ENCODE assay signal across 8 cellular contexts in the genomic region with DNA sequence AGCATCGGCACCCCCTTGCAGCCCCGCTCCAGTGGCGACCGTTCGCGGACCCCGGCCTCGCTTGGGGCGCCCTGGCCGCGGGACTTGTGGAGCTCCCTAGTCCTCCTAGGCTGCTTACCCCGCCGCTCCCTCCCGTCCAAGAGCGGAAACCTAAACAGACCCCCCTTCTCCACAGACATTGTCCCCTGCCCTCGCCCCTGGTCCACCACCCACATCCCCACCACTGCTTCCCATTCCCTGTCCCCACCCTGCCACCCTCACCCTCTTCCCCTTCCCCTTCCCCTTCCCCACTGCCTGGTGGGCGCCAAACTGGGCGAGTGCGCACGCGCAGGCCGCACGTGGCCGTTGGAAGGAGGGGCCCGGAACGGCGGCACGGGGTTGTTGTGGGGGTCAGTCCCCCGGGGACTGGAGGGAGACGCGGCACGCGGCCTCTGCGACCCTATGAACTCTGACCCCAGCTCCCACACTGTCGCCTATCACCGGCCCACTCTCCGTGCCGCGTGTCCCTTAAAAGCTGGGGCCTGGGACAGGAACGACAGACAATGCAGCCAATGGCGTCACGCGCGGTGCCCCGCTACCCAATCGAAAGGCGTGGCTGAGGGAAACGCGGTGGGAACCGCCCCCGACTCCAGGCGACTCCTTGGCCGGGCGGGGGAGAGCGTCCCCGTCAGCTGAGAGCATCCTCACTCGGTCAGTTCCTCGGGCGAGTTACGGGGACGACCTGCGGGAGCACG. TPM values are rescaled to one million over a fixed set of nuclear protein-coding genes. Genes with fewer than 3 reads are reported as not detected.
DNase-seq lines count a peak whose midpoint lies in the region; ATAC-seq and TF ChIP-seq lines count a peak whose summit lies in the region.

TSS of gene SNX32 (plus strand) at position 667 of the 734 bp plus-strand sequence. CDS start 103 bp downstream, outside the sequence.

- CTCF ChIA-PET in Calu3 (lab: Charles Lee): no interaction called here

- no peak within 1 kb of the TSS for H3K4me3 ChIP-seq in KMS-11 (IDR thresholded peaks at IDR 0.05; ENCODE audit: insufficient read depth, low read depth, low read length)

- peak within 1 kb of the TSS; percentile 71 for H3K4me2 ChIP-seq in KMS-11

- peaks cover 8% of the 10 kb centered on the region for H3K4me1 ChIP-seq in KMS-11 (ENCODE audit: low read depth, poor library complexity, severe bottlenecking)

- peaks cover 2% of the 10 kb centered on the region for H3K9me3 Mint-ChIP-seq in Calu3 (ENCODE audit: low read depth, unreplicated experiment)

- no peak for TF ChIP-seq CTCF in Calu3 (IDR thresholded peaks at IDR 0.05; ENCODE audit: unreplicated experiment)
- no peak for TF ChIP-seq CTCF in KMS-11 (conservative IDR thresholded peaks at IDR 0.05; ENCODE audit: low read depth, low read length)

- no peaks in the 10 kb centered on the region for H4K20me1 ChIP-seq in KMS-11 (ENCODE audit: insufficient read depth)

- H3K79me2 ChIP-seq in KMS-11 (ENCODE audit: insufficient read depth, low read depth): no peaks in the 10 kb centered on the region

- no TSS peak for BruUV-seq in Calu3 (replicated peaks; lab: Mats Ljungman, UMichigan)

- H3K27ac Mint-ChIP-seq in Calu3 (ENCODE audit: unreplicated experiment): no peak within 1 kb of the TSS

- H3K27me3 ChIP-seq in KMS-11 (ENCODE audit: insufficient read depth, low read depth): peaks cover 16% of the 10 kb centered on the region

- peak within 1 kb of the TSS; percentile 87 for H2AFZ ChIP-seq in KMS-11 (ENCODE audit: low read depth)

- H3K27me3 Mint-ChIP-seq in Calu3 (ENCODE audit: unreplicated experiment): no peaks in the 10 kb centered on the region

- DNase-seq in Calu3: peak; percentile 54
- DNase-seq in SHP77 (lab: John Stamatoyannopoulos, UW): peak; percentile 57 to 70
- DNase-seq in activated naive CD4-positive, alpha-beta T cell treated with Interleukin-2 at 50 U/mL for 16 hours: peak; percentile 96
- peak; percentile 41 for DNase-seq in glomerular visceral epithelial cell (ENCODE audit: extremely low spot score)
- peak; percentile 92 for DNase-seq in occipital lobe (lab: John Stamatoyannopoulos, UW)
- DNase-seq in superior temporal gyrus (ENCODE audit: extremely low spot score): peak; percentile 98

- H3K36me3 ChIP-seq in KMS-11 (ENCODE audit: insufficient read depth): no peaks in the 10 kb centered on the region

- H3K9ac ChIP-seq in KMS-11: peak within 1 kb of the TSS; percentile 69

- H3K36me3 Mint-ChIP-seq in Calu3 (ENCODE audit: insufficient read depth, unreplicated experiment): no peaks in the 10 kb centered on the region

- peak within 1 kb of the TSS; percentile 13; the same call in 1 of the 2 replicates for H3K27ac ChIP-seq in KMS-11

- no peaks in the 10 kb centered on the region for H3K4me1 Mint-ChIP-seq in Calu3 (ENCODE audit: low read depth, unreplicated experiment)

- intact Hi-C loops in Calu3 (cut with micrococcal nuclease; ENCODE audit: unreplicated experiment): no loop called here

- ATAC-seq in GM21515 (IDR thresholded peaks at IDR 0.05; ENCODE audit: unreplicated experiment): peak; percentile 90

- no peak within 1 kb of the TSS for H3K4me3 Mint-ChIP-seq in Calu3 (ENCODE audit: low read depth, unreplicated experiment)

RNA-seq across cellular contexts. Expression of gene SNX32, which starts in this region (rescaled TPM):
- total RNA-seq in Calu3 (2022) (not detected in 2 replicates), occipital lobe (7.3 TPM)

Comparison
In these comparisons a context has a peak if more than half of its experiments do, and no peak if none do; other contexts are left out.
1. Peak in DNase-seq in Calu3; RNA of the gene not detected or under 1 TPM.
2. DNase-seq: peak in every context shown above with its lines; median percentile 98 in superior temporal gyrus; 96 in activated naive CD4-positive, alpha-beta T cell treated with Interleukin-2 at 50 U/mL for 16 hours; 92 in occipital lobe; 64 in SHP77; 54 in Calu3; 41 in glomerular visceral epithelial cell.